9 cellular contexts compared by ENCODE assay signal in the genomic region with DNA sequence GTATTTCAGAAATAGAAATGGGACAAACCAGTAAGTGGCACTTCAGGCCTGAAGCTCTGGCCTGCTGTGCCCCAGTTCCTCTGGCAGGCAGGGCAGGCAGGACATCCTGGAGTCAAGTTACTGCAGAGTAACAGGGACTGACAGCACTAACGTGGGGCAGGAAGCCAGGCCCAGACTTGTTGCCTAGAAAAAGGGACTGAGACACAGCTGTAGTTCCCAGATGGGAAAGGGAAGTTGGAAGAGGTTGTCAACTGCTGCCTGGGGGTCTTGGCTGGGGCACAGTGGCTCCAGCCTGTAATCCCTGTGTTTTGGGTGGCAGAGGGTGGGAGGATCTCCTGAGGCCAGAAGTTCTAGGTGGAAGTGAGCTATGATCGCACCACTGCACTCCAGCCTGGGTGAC.
A peak's percentile ranks its signal among the peaks of the same experiment; 100 is the strongest.
DNase-seq lines count a peak whose midpoint lies in the region; ATAC-seq and TF ChIP-seq lines count a peak whose summit lies in the region.
"Had no signal": no experiment of that assay in that cellular context is flagged by ENCODE, and none has a peak within 500 bp of the region (broad histone marks: within the 10 kb centered on the region; RNA-seq: fewer than 3 reads in every experiment).

No MANE protein-coding gene starts in this region.

- H3K4me1 ChIP-seq in osteoblast (ENCODE audit: insufficient read depth, low read length), result peaks cover 26% of the 10 kb centered on the region

- no peaks in the 10 kb centered on the region for H3K9me3 ChIP-seq in osteoblast (ENCODE audit: low read depth, low read length)

- no peaks in the 10 kb centered on the region for H4K20me1 ChIP-seq in osteoblast (ENCODE audit: insufficient read depth, low read length)

- no peaks in the 10 kb centered on the region for H3K36me3 ChIP-seq in osteoblast (ENCODE audit: insufficient read depth, low read length)

- DNase-seq in EL (peak; percentile 66), osteoblast (ENCODE audit: insufficient read length, low spot score, missing footprints) (peak; percentile 92), SKM-1 (lab: John Stamatoyannopoulos, UW; ENCODE audit: unreplicated experiment) (no peak), GM13977 (ENCODE audit: low spot score) (no peak)
- DNase-seq: stimulated activated CD4-positive, alpha-beta T cell treated with anti-CD3 and anti-CD28 coated beads, Interleukin-4, amount 100 ng/mL, for 4 hours had no signal

- TF ChIP-seq CTCF in osteoblast (IDR thresholded peaks at IDR 0.05; ENCODE audit: extremely low read depth, low read depth, low read length) (no peak), GM13977 (IDR thresholded peaks at IDR 0.05; ENCODE audit: extremely low read depth, insufficient read depth, missing control alignments) (no peak)

- H3K27ac ChIP-seq in osteoblast (ENCODE audit: low read depth, low read length), result peak overlapping the region; percentile 21

- no peaks in the 10 kb centered on the region for H3K27me3 ChIP-seq in osteoblast (ENCODE audit: insufficient read depth, low read length)

- H3K79me2 ChIP-seq in osteoblast (ENCODE audit: insufficient read depth, low read length), result peaks cover 34% of the 10 kb centered on the region

- in situ Hi-C loops in GM13977 (cut with MboI; ENCODE audit: low pct_unique_long_range_greater_than_20kb, low sequenced_read_pairs, unreplicated experiment), result no loop called here

- ATAC-seq in esophagus mucosa (peak; percentile 74), HG03045 (IDR thresholded peaks at IDR 0.05; ENCODE audit: unreplicated experiment) (no peak), GM21447 (IDR thresholded peaks at IDR 0.05; ENCODE audit: unreplicated experiment) (no peak)

- H3K4me2 ChIP-seq in osteoblast (ENCODE audit: insufficient read depth, low read length), result peak overlapping the region; percentile 3

- H2AFZ ChIP-seq in osteoblast (ENCODE audit: low read length), result peak overlapping the region; percentile 53

- no peak overlapping the region for H3K4me3 ChIP-seq in osteoblast (ENCODE audit: insufficient read depth, low read length)

TF ChIP-seq in PFSK-1, 5 proteins besides CTCF, POLR2A, EP300 and RAD21:
- TF ChIP-seq, protein P1, sequence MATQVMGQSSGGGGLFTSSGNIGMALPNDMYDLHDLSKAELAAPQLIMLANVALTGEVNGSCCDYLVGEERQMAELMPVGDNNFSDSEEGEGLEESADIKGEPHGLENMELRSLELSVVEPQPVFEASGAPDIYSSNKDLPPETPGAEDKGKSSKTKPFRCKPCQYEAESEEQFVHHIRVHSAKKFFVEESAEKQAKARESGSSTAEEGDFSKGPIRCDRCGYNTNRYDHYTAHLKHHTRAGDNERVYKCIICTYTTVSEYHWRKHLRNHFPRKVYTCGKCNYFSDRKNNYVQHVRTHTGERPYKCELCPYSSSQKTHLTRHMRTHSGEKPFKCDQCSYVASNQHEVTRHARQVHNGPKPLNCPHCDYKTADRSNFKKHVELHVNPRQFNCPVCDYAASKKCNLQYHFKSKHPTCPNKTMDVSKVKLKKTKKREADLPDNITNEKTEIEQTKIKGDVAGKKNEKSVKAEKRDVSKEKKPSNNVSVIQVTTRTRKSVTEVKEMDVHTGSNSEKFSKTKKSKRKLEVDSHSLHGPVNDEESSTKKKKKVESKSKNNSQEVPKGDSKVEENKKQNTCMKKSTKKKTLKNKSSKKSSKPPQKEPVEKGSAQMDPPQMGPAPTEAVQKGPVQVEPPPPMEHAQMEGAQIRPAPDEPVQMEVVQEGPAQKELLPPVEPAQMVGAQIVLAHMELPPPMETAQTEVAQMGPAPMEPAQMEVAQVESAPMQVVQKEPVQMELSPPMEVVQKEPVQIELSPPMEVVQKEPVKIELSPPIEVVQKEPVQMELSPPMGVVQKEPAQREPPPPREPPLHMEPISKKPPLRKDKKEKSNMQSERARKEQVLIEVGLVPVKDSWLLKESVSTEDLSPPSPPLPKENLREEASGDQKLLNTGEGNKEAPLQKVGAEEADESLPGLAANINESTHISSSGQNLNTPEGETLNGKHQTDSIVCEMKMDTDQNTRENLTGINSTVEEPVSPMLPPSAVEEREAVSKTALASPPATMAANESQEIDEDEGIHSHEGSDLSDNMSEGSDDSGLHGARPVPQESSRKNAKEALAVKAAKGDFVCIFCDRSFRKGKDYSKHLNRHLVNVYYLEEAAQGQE (IDR thresholded peaks at IDR 0.05; ENCODE audit: insufficient read depth in 1 of 2, low read depth in 2 of 2, low read length in 2 of 2), result peak in 1 of 2 experiments; percentile 63; a peak in 2 of 4 replicates
- TF ChIP-seq TAF1 (IDR thresholded peaks at IDR 0.05; ENCODE audit: borderline replicate concordance, insufficient read depth, low read length), result no peak
- TF ChIP-seq FOXP2 (optimal IDR thresholded peaks at IDR 0.05; ENCODE audit: borderline replicate concordance, extremely low read depth, extremely low read length, insufficient read depth), result peak; percentile 67

Comparison
In these comparisons a context has a peak if more than half of its experiments do, and no peak if none do; other contexts are left out.
1. DNase-seq: peak in EL (single experiment) and osteoblast (single experiment); none in SKM-1 (single experiment) and GM13977 (single experiment).